In genomic region chr6:161038229-161039003, GRCh38 we compare ENCODE assay signal across 8 cellular contexts. TPM values are rescaled to one million over a fixed set of nuclear protein-coding genes. Genes with fewer than 3 reads are reported as not detected.
DNase-seq lines count a peak whose midpoint lies in the region; ATAC-seq and TF ChIP-seq lines count a peak whose summit lies in the region.

No MANE protein-coding gene starts in this region.

- H3K27ac Mint-ChIP-seq in natural killer cell (no peak overlapping the region), immature natural killer cell (peak overlapping the region in 3 of 6 donors; percentile 3 to 6 (median 4))

- DNase-seq in NCI-H446 treated with DMSO at 0.1 percent for 48 hours (lab: John Stamatoyannopoulos, UW) (peak; percentile 78), foreskin fibroblast (peak; percentile 90 to 92), mesenteric fat pad (ENCODE audit: low spot score) (no peak), natural killer cell (no peak), immature natural killer cell (no peak)

- H3K27me3 Mint-ChIP-seq in natural killer cell (ENCODE audit: low read depth in 2 of 2): no peaks in the 10 kb centered on the region
- H3K27me3 Mint-ChIP-seq in immature natural killer cell (ENCODE audit: low read depth in 3 of 3): no peaks in the 10 kb centered on the region

- TF ChIP-seq CTCF in HEK293 (tag by site-specific recombination; IDR thresholded peaks at IDR 0.05): no peak
- TF ChIP-seq CTCF in foreskin fibroblast (IDR thresholded peaks at IDR 0.05; ENCODE audit: low read depth, low read length): peak; percentile 40
- TF ChIP-seq CTCF in natural killer cell (IDR thresholded peaks at IDR 0.05): no peak

- no peaks in the 10 kb centered on the region for H3K27me3 ChIP-seq in stomach smooth muscle (ENCODE audit: control insufficient read depth in 1 of 2, insufficient read depth in 2 of 2, low read length in 2 of 2)

- POLR2A ChIA-PET in HEK293 (lab: Yijun Ruan, JAX): interaction anchor here (1.1 kb wide), 1 partner anchor 9 kb away, joined by 3 read pairs; no protein-coding TSS in a partner anchor

- no peaks in the 10 kb centered on the region for H3K9me3 ChIP-seq in HEK293 (ENCODE audit: control insufficient read depth, insufficient read depth, low read depth, low read length)
- H3K9me3 ChIP-seq in stomach smooth muscle (ENCODE audit: control insufficient read depth in 2 of 2, low read length in 2 of 2): no peaks in the 10 kb centered on the region

- no peak overlapping the region for H3K9ac ChIP-seq in stomach smooth muscle (ENCODE audit: low read length in 2 of 2)

- no peak overlapping the region for H3K4me3 ChIP-seq in HEK293 (ENCODE audit: low read depth, low read length)
- H3K4me3 ChIP-seq in foreskin fibroblast (ENCODE audit: low read depth in 1 of 2, low read length in 2 of 2): no peak overlapping the region
- no peak overlapping the region for H3K4me3 ChIP-seq in stomach smooth muscle (ENCODE audit: low read length in 2 of 2)

- H3K36me3 Mint-ChIP-seq in natural killer cell (no peaks in the 10 kb centered on the region), immature natural killer cell (peaks cover 15 to 26% (median 18%) of the 10 kb centered on the region in 3 donors)

- peak; percentile 89 for ATAC-seq in GM18505 (IDR thresholded peaks at IDR 0.05; ENCODE audit: unreplicated experiment)
- ATAC-seq in natural killer cell: no peak

- H3K4me1 Mint-ChIP-seq in natural killer cell: peaks cover 3 to 6% of the 10 kb centered on the region in 2 donors
- H3K4me1 Mint-ChIP-seq in immature natural killer cell: peaks cover 0 to 28% of the 10 kb centered on the region in 2 donors

- H3K9me3 Mint-ChIP-seq in natural killer cell (no peaks in the 10 kb centered on the region), immature natural killer cell (no peaks in the 10 kb centered on the region)

- H3K36me3 ChIP-seq in HEK293 (ENCODE audit: control insufficient read depth in 2 of 2, insufficient read depth in 1 of 2, low read length in 2 of 2): peaks cover 0 to 20% of the 10 kb centered on the region in 2 experiments; a peak in 1 of 3 replicates
- peaks cover 9 to 10% of the 10 kb centered on the region in 2 donors for H3K36me3 ChIP-seq in stomach smooth muscle (ENCODE audit: control insufficient read depth in 2 of 2, insufficient read depth in 2 of 2, low read length in 2 of 2)

- intact Hi-C loops in natural killer cell (cut with micrococcal nuclease): no loop called here

- H3K27ac ChIP-seq in HEK293 (ENCODE audit: extremely low read depth, low read depth, low read length) (no peak overlapping the region), stomach smooth muscle (ENCODE audit: low read length) (peak overlapping the region; percentile 24)

- TF ChIP-seq POLR2A in GM18505 (IDR thresholded peaks at IDR 0.05; ENCODE audit: borderline replicate concordance, extremely low read depth, insufficient read depth, insufficient read length): no peak

- H3K4me1 ChIP-seq in HEK293 (ENCODE audit: control insufficient read depth, insufficient read depth, low read length) (peaks cover 3% of the 10 kb centered on the region; the same call in 1 of the 2 replicates), stomach smooth muscle (ENCODE audit: control insufficient read depth, insufficient read depth, low read length) (peaks cover 6% of the 10 kb centered on the region)

- H3K4me3 Mint-ChIP-seq in natural killer cell (no peak overlapping the region), immature natural killer cell (no peak overlapping the region)

- CTCF ChIA-PET in HEK293 (lab: Yijun Ruan, JAX): interaction anchor here (0.6 to 1.5 kb wide), 4 partner anchors 22 to 304 kb away, joined by 3 to 4 read pairs (median 3); no protein-coding TSS in a partner anchor

TF ChIP-seq in HEK293, 187 proteins besides CTCF, POLR2A, EP300 and RAD21 (continues in another document):
- TF ChIP-seq ZFP69B (tag by site-specific recombination; IDR thresholded peaks at IDR 0.05): no peak
- no peak for TF ChIP-seq ZNF148 (tag by site-specific recombination; IDR thresholded peaks at IDR 0.05; ENCODE audit: borderline replicate concordance)
- TF ChIP-seq ZNF624 (tag by site-specific recombination; IDR thresholded peaks at IDR 0.05): no peak
- TF ChIP-seq HIC1 (tag by site-specific recombination; IDR thresholded peaks at IDR 0.05): 0 out of 2 replicates have a peak, but pooled peaks have one; percentile 10
- TF ChIP-seq ZNF660 (tag by site-specific recombination; IDR thresholded peaks at IDR 0.05): peak; percentile 79; the same call in 1 of the 2 replicates
- TF ChIP-seq ZNF747 (tag by site-specific recombination; IDR thresholded peaks at IDR 0.05): no peak
- no peak for TF ChIP-seq YY1 (tag by site-specific recombination; IDR thresholded peaks at IDR 0.05)
- TF ChIP-seq ZNF416 (tag by site-specific recombination; IDR thresholded peaks at IDR 0.05): no peak
- no peak for TF ChIP-seq ZNF280C (tag by site-specific recombination; IDR thresholded peaks at IDR 0.05)
- TF ChIP-seq ZNF707 (tag by site-specific recombination; IDR thresholded peaks at IDR 0.05): no peak
- TF ChIP-seq ZNF23 (tag by site-specific recombination; IDR thresholded peaks at IDR 0.05; ENCODE audit: borderline replicate concordance): no peak
- no peak for TF ChIP-seq ZNF549 (tag by site-specific recombination; IDR thresholded peaks at IDR 0.05)
- TF ChIP-seq ZNF239 (tag by site-specific recombination; IDR thresholded peaks at IDR 0.05): no peak

RNA-seq across cellular contexts. Expression of gene MAP3K4, which starts 46.8 kb away (rescaled TPM):
- total RNA-seq in mesenteric fat pad (49.4 TPM), natural killer cell (10 to 100 TPM; 46.5 to 79.9 (median 67.0) TPM)
- 10 to 100 TPM in 1 of 3 donors, 1 to 10 TPM in 2; 5.2 to 11.2 (median 9.2) TPM for polyA plus RNA-seq in immature natural killer cell

Comparison
In these comparisons a context has a peak if more than half of its experiments do, and no peak if none do; other contexts are left out.
1. DNase-seq: peak in NCI-H446 treated with DMSO at 0.1 percent for 48 hours (single experiment) and foreskin fibroblast (2 of 2); none in mesenteric fat pad (single experiment), natural killer cell (single experiment) and immature natural killer cell (0 of 3).